ENCODE assay signal across 30 cellular contexts in genomic region chr11:79694368-79694767, GRCh38.
"Had no signal": no experiment of that assay in that cellular context is flagged by ENCODE, and none has a peak within 500 bp of the region (broad histone marks: within the 10 kb centered on the region; RNA-seq: fewer than 3 reads in every experiment).

No MANE protein-coding gene starts in this region.

- H3K9me3 Mint-ChIP-seq: activated B cell treated with CpG ODN at 0.5 μM for 24 hours; activated CD4-positive, alpha-beta T cell treated with anti-CD3 and anti-CD28 coated beads, Interleukin-2, amount 10 ng/mL, durations not matched to agents 24 days and 14 days; activated T-cell treated with anti-CD3 and anti-CD28 coated beads, Interleukin-2, amount 50 U/mL, for 4 hours had no signal

- H3K9me3 ChIP-seq: ascending aorta, body of pancreas, Peyer's patch had no signal

- H3K27ac Mint-ChIP-seq: activated B cell treated with CpG ODN at 0.5 μM for 24 hours; activated CD4-positive, alpha-beta T cell treated with anti-CD3 and anti-CD28 coated beads, Interleukin-2, amount 10 ng/mL, durations not matched to agents 24 days and 14 days; activated naive CD4-positive, alpha-beta T cell treated with anti-CD3 and anti-CD28 coated beads, Interleukin-2, amount 50 U/mL, for 72 hours; activated naive CD8-positive, alpha-beta T cell treated with anti-CD3 and anti-CD28 coated beads, Interleukin-2, amount 50 U/mL, for 24 hours had no signal

- FAIRE-seq: K562, TTC549 had no signal

- H3K27me3 Mint-ChIP-seq: activated B cell treated with CpG ODN at 0.5 μM for 24 hours; activated CD4-positive, alpha-beta T cell treated with anti-CD3 and anti-CD28 coated beads, Interleukin-2, amount 10 ng/mL, durations not matched to agents 24 days and 14 days; activated naive CD8-positive, alpha-beta T cell treated with anti-CD3 and anti-CD28 coated beads, Interleukin-2, amount 50 U/mL, for 24 hours had no signal

- H3K4me3 Mint-ChIP-seq: activated B cell treated with CpG ODN at 0.5 μM for 24 hours; activated CD4-positive, alpha-beta T cell treated with anti-CD3 and anti-CD28 coated beads, Interleukin-2, amount 10 ng/mL, durations not matched to agents 24 days and 14 days; activated naive CD8-positive, alpha-beta T cell treated with anti-CD3 and anti-CD28 coated beads, Interleukin-2, amount 50 U/mL, for 24 hours; activated T-cell treated with anti-CD3 and anti-CD28 coated beads, Interleukin-2, amount 50 U/mL, for 4 hours had no signal

- H3K4me3 ChIP-seq: ascending aorta, body of pancreas, cardiac muscle cell, K562, Peyer's patch had no signal

- H3K4me1 Mint-ChIP-seq: activated B cell treated with CpG ODN at 0.5 μM for 24 hours; activated CD4-positive, alpha-beta T cell treated with anti-CD3 and anti-CD28 coated beads, Interleukin-2, amount 10 ng/mL, durations not matched to agents 24 days and 14 days; activated naive CD8-positive, alpha-beta T cell treated with anti-CD3 and anti-CD28 coated beads, Interleukin-2, amount 50 U/mL, for 24 hours had no signal

- DNase-seq: activated B cell treated with CpG ODN at 0.5 μM for 24 hours; activated CD4-positive, alpha-beta T cell treated with anti-CD3 and anti-CD28 coated beads for 1 hour; activated CD4-positive, alpha-beta T cell treated with anti-CD3 and anti-CD28 coated beads, Interleukin-2, amount 10 ng/mL, durations not matched to agents 24 days and 14 days; activated CD4-positive, alpha-beta T cell treated with anti-CD3 and anti-CD28 coated beads, Interleukin-2, amount 50 U/mL, for 48 hours; activated effector memory CD4-positive, alpha-beta T cell treated with anti-CD3 and anti-CD28 coated beads, Interleukin-2, amount 50 U/mL, for 16 hours; activated naive CD4-positive, alpha-beta T cell treated with Interleukin-2 at 50 U/mL for 16 hours; activated naive CD8-positive, alpha-beta T cell treated with anti-CD3 and anti-CD28 coated beads, Interleukin-2, amount 50 U/mL, for 24 hours; activated T-cell treated with anti-CD3 and anti-CD28 coated beads, Interleukin-2, amount 50 U/mL, for 4 hours; amniotic stem cell; body of pancreas; cerebellar nuclear complex; Karpas-422; NCI-H1092 treated with DMSO at 0.1 percent for 48 hours; NCI-H1417 treated with DMSO at 0.1 percent for 48 hours; NCI-H1694; NCI-H2029; NCI-H2107; NCI-H345; NCI-H510A treated with DMSO at 0.1 percent for 48 hours; NCI-H69; NK-92 treated with Interleukin-12 subunit alpha and Interleukin-12 subunit beta, amount 100 ng/mL, for 24 hours; Peyer's patch; SHP77 treated with DMSO at 0.1 percent for 48 hours; T-helper 2 cell; T1000 had no signal

- H3K4me1 ChIP-seq: ascending aorta, body of pancreas, Peyer's patch had no signal

- H3K27me3 ChIP-seq: ascending aorta, body of pancreas, cardiac muscle cell, Peyer's patch had no signal

- ATAC-seq: activated naive CD4-positive, alpha-beta T cell treated with anti-CD3 and anti-CD28 coated beads, Interleukin-2, amount 50 U/mL, for 72 hours; activated naive CD8-positive, alpha-beta T cell treated with anti-CD3 and anti-CD28 coated beads, Interleukin-2, amount 50 U/mL, for 24 hours; activated T-cell treated with anti-CD3 and anti-CD28 coated beads, Interleukin-2, amount 50 U/mL, for 4 hours; body of pancreas; K562 had no signal

- H3K36me3 ChIP-seq: ascending aorta, cardiac muscle cell, Peyer's patch had no signal

- H3K36me3 Mint-ChIP-seq: activated naive CD4-positive, alpha-beta T cell treated with anti-CD3 and anti-CD28 coated beads, Interleukin-2, amount 50 U/mL, for 72 hours had no signal

- H3K27ac ChIP-seq: ascending aorta, body of pancreas, cardiac muscle cell, Peyer's patch had no signal
